In the genomic region with DNA sequence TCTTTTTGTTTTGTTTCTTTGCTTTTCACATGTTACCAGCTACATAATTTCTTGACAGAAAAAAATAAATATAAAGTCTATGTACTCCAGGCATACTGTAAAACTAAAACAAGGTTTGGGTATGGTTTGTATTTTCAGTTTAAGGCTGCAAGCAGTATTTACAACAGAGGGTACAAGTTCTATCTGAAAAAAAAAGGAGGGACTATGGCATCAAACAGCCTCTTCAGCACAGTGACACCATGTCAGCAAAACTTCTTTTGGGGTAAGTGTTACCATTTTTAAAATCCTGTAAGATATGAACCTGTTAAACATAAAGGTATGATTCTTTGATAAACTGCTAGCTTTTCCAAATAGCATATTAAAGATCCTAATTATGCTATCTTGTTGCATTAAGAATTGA, we compare ENCODE assay signal across 9 cellular contexts. TPM values are rescaled to one million over a fixed set of nuclear protein-coding genes. Genes with fewer than 3 reads are reported as not detected.
DNase-seq lines count a peak whose midpoint lies in the region; ATAC-seq, FAIRE-seq and TF ChIP-seq lines count a peak whose summit lies in the region.
"Had no signal": no experiment of that assay in that cellular context is flagged by ENCODE, and none has a peak within 500 bp of the region (broad histone marks: within the 10 kb centered on the region; RNA-seq: fewer than 3 reads in every experiment).

No MANE protein-coding gene starts in this region.

- H3K27ac ChIP-seq in CD4-positive, alpha-beta T cell (ENCODE audit: low read depth, low read length), result no peak overlapping the region

- no peak for TF ChIP-seq CTCF in CD4-positive, alpha-beta T cell (IDR thresholded peaks at IDR 0.05)
- TF ChIP-seq CTCF in HFFc6 (IDR thresholded peaks at IDR 0.05), result no peak
- TF ChIP-seq CTCF in brain (conservative IDR thresholded peaks at IDR 0.05), result no peak
- TF ChIP-seq CTCF in natural killer cell (IDR thresholded peaks at IDR 0.05), result no peak
- no peak for TF ChIP-seq CTCF in CD14-positive monocyte (IDR thresholded peaks at IDR 0.05)

- H3K4me3 Mint-ChIP-seq in CD4-positive, alpha-beta T cell, result peak overlapping the region; percentile 75
- H3K4me3 Mint-ChIP-seq in HFFc6, result peak overlapping the region; percentile 48
- H3K4me3 Mint-ChIP-seq in brain, result peak overlapping the region in 4 of 5 experiments; percentile 46 to 76 (median 56)
- H3K4me3 Mint-ChIP-seq in natural killer cell, result peak overlapping the region; percentile 77
- H3K4me3 Mint-ChIP-seq in CD14-positive monocyte, result peak overlapping the region in 1 of 2 donors; percentile 50

- no peaks in the 10 kb centered on the region for H3K36me3 Mint-ChIP-seq in CD4-positive, alpha-beta T cell (ENCODE audit: low read depth)
- H3K36me3 Mint-ChIP-seq in HFFc6 (ENCODE audit: low read depth), result no peaks in the 10 kb centered on the region
- no peaks in the 10 kb centered on the region for H3K36me3 Mint-ChIP-seq in brain
- no peaks in the 10 kb centered on the region for H3K36me3 Mint-ChIP-seq in natural killer cell
- no peaks in the 10 kb centered on the region for H3K36me3 Mint-ChIP-seq in CD14-positive monocyte

- H3K27ac Mint-ChIP-seq in CD4-positive, alpha-beta T cell, result peak overlapping the region; percentile 54
- H3K27ac Mint-ChIP-seq in HFFc6 (peak overlapping the region; percentile 45), brain (peak overlapping the region in 3 of 5 experiments; percentile 51 to 78 (median 53)), natural killer cell (no peak overlapping the region), CD14-positive monocyte (no peak overlapping the region)

- no peaks in the 10 kb centered on the region for H3K27me3 ChIP-seq in CD4-positive, alpha-beta T cell (ENCODE audit: control insufficient read depth, insufficient read depth, low read length)

- POLR2A ChIA-PET in CD4-positive, alpha-beta T cell (lab: Charles Lee), result interaction anchor here (1.1 to 1.2 kb wide), 2 partner anchors 9 to 50 kb away, joined by 4 to 5 read pairs; a partner anchor contains a TSS

- peaks cover 64% of the 10 kb centered on the region for H3K4me1 Mint-ChIP-seq in CD4-positive, alpha-beta T cell (ENCODE audit: low read depth)
- H3K4me1 Mint-ChIP-seq in HFFc6 (ENCODE audit: low read depth) (peaks cover 22% of the 10 kb centered on the region), brain (peaks cover 39% of the 10 kb centered on the region), natural killer cell (peaks cover 24 to 32% of the 10 kb centered on the region in 2 donors), CD14-positive monocyte (peaks cover 23% of the 10 kb centered on the region)

- FAIRE-seq in RCC 7860 (lab: Jason Lieb, UNC), result no peak
- FAIRE-seq: small intestine had no signal

- DNase-seq in CD4-positive, alpha-beta T cell, result no peak
- DNase-seq in HFFc6 (no peak), natural killer cell (no peak), RCC 7860 (ENCODE audit: low spot score) (no peak), CD14-positive monocyte (ENCODE audit: low spot score) (no peak)
- DNase-seq: NCI-H2081, small intestine had no signal

- no peaks in the 10 kb centered on the region for H3K27me3 Mint-ChIP-seq in CD4-positive, alpha-beta T cell
- H3K27me3 Mint-ChIP-seq in HFFc6 (ENCODE audit: insufficient read depth) (no peaks in the 10 kb centered on the region), brain (no peaks in the 10 kb centered on the region), natural killer cell (ENCODE audit: low read depth in 2 of 2) (no peaks in the 10 kb centered on the region), CD14-positive monocyte (ENCODE audit: low read depth in 3 of 3) (peaks cover 0 to 1% (median 0%) of the 10 kb centered on the region in 3 donors)

- intact Hi-C loops in CD4-positive, alpha-beta T cell (cut with DNase I, micrococcal nuclease), result no loop called here
- intact Hi-C loops in natural killer cell (cut with micrococcal nuclease), result loop anchor here (10.0 kb wide), 1 partner anchor 674 kb away; no protein-coding TSS in a partner anchor
- intact Hi-C loops in CD14-positive monocyte (cut with micrococcal nuclease), result no loop called here

- no peaks in the 10 kb centered on the region for H3K9me3 ChIP-seq in CD4-positive, alpha-beta T cell (ENCODE audit: control insufficient read depth, low read length)

- peak; percentile 17 for ATAC-seq in CD4-positive, alpha-beta T cell (ENCODE audit: poor library complexity)
- peak in 1 of 3 donors; percentile 18 for ATAC-seq in natural killer cell
- no peak for ATAC-seq in GM21423 (IDR thresholded peaks at IDR 0.05; ENCODE audit: unreplicated experiment)

- CTCF ChIA-PET in CD4-positive, alpha-beta T cell (lab: Charles Lee), result interaction anchor here (1.0 to 1.4 kb wide), 4 partner anchors 19 to 673 kb away, joined by 3 read pairs; no protein-coding TSS in a partner anchor

- H3K9me3 Mint-ChIP-seq in CD4-positive, alpha-beta T cell, result no peaks in the 10 kb centered on the region
- H3K9me3 Mint-ChIP-seq in HFFc6 (no peaks in the 10 kb centered on the region), brain (no peaks in the 10 kb centered on the region), natural killer cell (no peaks in the 10 kb centered on the region), CD14-positive monocyte (no peaks in the 10 kb centered on the region)

RNA-seq across cellular contexts. Expression of a gene that starts 0.4 kb away (rescaled TPM):
- total RNA-seq in CD4-positive, alpha-beta T cell, result 10 to 100 TPM; 17.5 to 18.0 TPM
- total RNA-seq in HFFc6 (2021; fragmentation: NEBNext Ultra II Directional; extraction: Animal tissue kit (Norgen Biotek cat#: 25700)), result 10 to 100 TPM in 4 of 6 experiments, 1 to 10 TPM in 2; 7.4 to 12.7 (median 10.8) TPM
- polyA plus RNA-seq in brain (ENCODE audit: insufficient read depth, low read depth, low replicate concordance) (0.31 TPM), CD14-positive monocyte (1 to 10 TPM; 1.3 to 2.5 TPM)
- total RNA-seq in natural killer cell, result 10 to 100 TPM in 1 of 3 donors, 1 to 10 TPM in 2; 5.0 to 19.2 (median 7.0) TPM

RNA-seq across cellular contexts. Expression of a gene that starts 49.2 kb away (rescaled TPM):
- 10 to 100 TPM in 1 of 2 experiments, 1 to 10 TPM in 1; 8.9 to 10.5 TPM for total RNA-seq in CD4-positive, alpha-beta T cell
- 1 to 10 TPM; 5.6 to 8.2 (median 6.5) TPM for total RNA-seq in HFFc6 (2021; fragmentation: NEBNext Ultra II Directional; extraction: Animal tissue kit (Norgen Biotek cat#: 25700))
- polyA plus RNA-seq in brain (ENCODE audit: insufficient read depth, low read depth, low replicate concordance), result 15.9 TPM
- total RNA-seq in natural killer cell, result 10 to 100 TPM in 1 of 3 donors, 1 to 10 TPM in 2; 7.3 to 10.9 (median 9.9) TPM
- 1 to 10 TPM; 2.4 to 3.5 TPM for polyA plus RNA-seq in CD14-positive monocyte

Comparison
In these comparisons a context has a peak if more than half of its experiments do, and no peak if none do; other contexts are left out.
1. H3K27ac Mint-ChIP-seq: peak in CD4-positive, alpha-beta T cell (single experiment), HFFc6 (single experiment) and brain (3 of 5); none in natural killer cell (0 of 2) and CD14-positive monocyte (0 of 7).